8 cellular contexts compared by ENCODE assay signal in genomic region chr3:63960048-63960711, GRCh38. TPM values are rescaled to one million over a fixed set of nuclear protein-coding genes. Genes with fewer than 3 reads are reported as not detected.
DNase-seq lines count a peak whose midpoint lies in the region; ATAC-seq, FAIRE-seq and TF ChIP-seq lines count a peak whose summit lies in the region.

No MANE protein-coding gene starts in this region.

- H3K4me3 Mint-ChIP-seq in astrocyte (ENCODE audit: unreplicated experiment): peak overlapping the region; percentile 64

- H3K4me3 ChIP-seq in Karpas-422 (ENCODE audit: low read length): no peak overlapping the region
- peak overlapping the region; percentile 41 for H3K4me3 ChIP-seq in astrocyte (ENCODE audit: insufficient read depth, low read depth, low read length)
- peak overlapping the region; percentile 28 for H3K4me3 ChIP-seq in suprapubic skin

- H4K20me1 ChIP-seq in Karpas-422 (ENCODE audit: insufficient read depth, low read depth, low read length) (no peaks in the 10 kb centered on the region), astrocyte (ENCODE audit: insufficient read depth, low read length) (peaks cover 77% of the 10 kb centered on the region)

- peak; percentile 45 for FAIRE-seq in astrocyte (lab: Jason Lieb, UNC)

- DNase-seq in G401 (ENCODE audit: low spot score) (peak; percentile 74), Karpas-422 (no peak), astrocyte (ENCODE audit: low read depth) (peak; percentile 72), iris pigment epithelial cell (ENCODE audit: low read depth) (peak; percentile 87), suprapubic skin (ENCODE audit: low spot score in 2 of 2) (no peak), DMS153 treated with DMSO at 0.1 percent for 48 hours (lab: John Stamatoyannopoulos, UW; ENCODE audit: unreplicated experiment) (no peak)

- H3K36me3 ChIP-seq in Karpas-422 (ENCODE audit: insufficient read depth, low read length) (no peaks in the 10 kb centered on the region), astrocyte (ENCODE audit: insufficient read depth, low read length) (no peaks in the 10 kb centered on the region), suprapubic skin (no peaks in the 10 kb centered on the region)

- no peaks in the 10 kb centered on the region for H3K27me3 Mint-ChIP-seq in astrocyte (ENCODE audit: low read depth, unreplicated experiment)

- H3K27ac ChIP-seq in Karpas-422 (ENCODE audit: low read length) (peak overlapping the region; percentile 77; the same call in 1 of the 2 replicates), astrocyte (ENCODE audit: low read depth, low read length) (peak overlapping the region; percentile 19), suprapubic skin (peak overlapping the region; percentile 2)

- in situ Hi-C loops in G401 (cut with HindIII; ENCODE audit: low sequenced_read_pairs): no loop called here

- ATAC-seq in GM18858 (IDR thresholded peaks at IDR 0.05; ENCODE audit: unreplicated experiment): no peak
- ATAC-seq in HG03442 (IDR thresholded peaks at IDR 0.05; ENCODE audit: unreplicated experiment): no peak

- peak overlapping the region; percentile 88 for H3K27ac Mint-ChIP-seq in astrocyte (ENCODE audit: unreplicated experiment)

- no peaks in the 10 kb centered on the region for H3K9me3 ChIP-seq in Karpas-422 (ENCODE audit: low read length)
- no peaks in the 10 kb centered on the region for H3K9me3 ChIP-seq in astrocyte (ENCODE audit: insufficient read depth, low read depth, low read length)
- no peaks in the 10 kb centered on the region for H3K9me3 ChIP-seq in suprapubic skin

- H3K9me3 Mint-ChIP-seq in astrocyte (ENCODE audit: unreplicated experiment): no peaks in the 10 kb centered on the region

- H3K4me1 ChIP-seq in Karpas-422 (ENCODE audit: low read length) (peaks cover 71% of the 10 kb centered on the region), astrocyte (ENCODE audit: insufficient read depth, low read length) (peaks cover 8% of the 10 kb centered on the region), suprapubic skin (peaks cover 29% of the 10 kb centered on the region)

- H3K9me2 ChIP-seq in Karpas-422 (replicated peaks; ENCODE audit: insufficient read depth, low read length): no peaks in the 10 kb centered on the region

- H3K9ac ChIP-seq in Karpas-422 (ENCODE audit: low read length): no peak overlapping the region
- H3K9ac ChIP-seq in astrocyte (ENCODE audit: low read length): peak overlapping the region; percentile 50

- H3K4me2 ChIP-seq in Karpas-422 (ENCODE audit: low read depth, low read length, poor library complexity, severe bottlenecking) (no peak overlapping the region), astrocyte (ENCODE audit: low read length) (peak overlapping the region; percentile 82)

- H2AFZ ChIP-seq in Karpas-422 (ENCODE audit: low read length): no peak overlapping the region
- H2AFZ ChIP-seq in astrocyte (ENCODE audit: low read depth, low read length): peak overlapping the region; percentile 12

- peaks cover 95% of the 10 kb centered on the region for H3K79me2 ChIP-seq in Karpas-422 (ENCODE audit: low read length)
- H3K79me2 ChIP-seq in astrocyte (ENCODE audit: insufficient read depth, low read length): peaks cover 22% of the 10 kb centered on the region

- no peak for TF ChIP-seq EP300 in suprapubic skin (IDR thresholded peaks at IDR 0.05)

- H3K27me3 ChIP-seq in Karpas-422 (ENCODE audit: low read length) (no peaks in the 10 kb centered on the region), astrocyte (ENCODE audit: insufficient read depth, low read length) (no peaks in the 10 kb centered on the region), suprapubic skin (no peaks in the 10 kb centered on the region)

- 14% methylated on average over 6 of the region's 6 CpGs for WGBS in suprapubic skin

- no peak for TF ChIP-seq POLR2A in suprapubic skin (IDR thresholded peaks at IDR 0.05)

- H3K4me1 Mint-ChIP-seq in astrocyte (ENCODE audit: low read depth, unreplicated experiment): peaks cover 23% of the 10 kb centered on the region

- no peak for TF ChIP-seq CTCF in astrocyte (IDR thresholded peaks at IDR 0.05; ENCODE audit: insufficient read depth, low read depth, low read length)
- TF ChIP-seq CTCF in suprapubic skin (IDR thresholded peaks at IDR 0.05): no peak

- peaks cover 2% of the 10 kb centered on the region for H3K36me3 Mint-ChIP-seq in astrocyte (ENCODE audit: low read depth, unreplicated experiment)

RNA-seq across cellular contexts. Expression of gene SCAANT1, which starts 48.0 kb away (rescaled TPM):
- not detected in 2 replicates for total RNA-seq in G401 (2014; rRNA removed; shearing (Covaris generic))
- not detected in 2 replicates for total RNA-seq in Karpas-422 (2014; rRNA removed; shearing (Covaris generic); ENCODE audit: low replicate concordance)
- not detected in 2 replicates for total RNA-seq in astrocyte
- not detected for total RNA-seq in suprapubic skin

Comparison
In these comparisons a context has a peak if more than half of its experiments do, and no peak if none do; other contexts are left out.
1. DNase-seq: peak in G401 (single experiment), astrocyte (single experiment) and iris pigment epithelial cell (single experiment); none in Karpas-422 (single experiment), suprapubic skin (0 of 2) and DMS153 treated with DMSO at 0.1 percent for 48 hours (single experiment).
2. H3K27ac ChIP-seq: peak in every context shown above with its lines; median percentile 77 in Karpas-422; 19 in astrocyte; 2 in suprapubic skin.